ENCODE assay signal across 10 cellular contexts in genomic region chr20:25360631-25361286, GRCh38. TPM values are rescaled to one million over a fixed set of nuclear protein-coding genes. Genes with fewer than 3 reads are reported as not detected.
DNase-seq lines count a peak whose midpoint lies in the region; ATAC-seq, FAIRE-seq and TF ChIP-seq lines count a peak whose summit lies in the region.
"Had no signal": no experiment of that assay in that cellular context is flagged by ENCODE, and none has a peak within 500 bp of the region (broad histone marks: within the 10 kb centered on the region; RNA-seq: fewer than 3 reads in every experiment).

No MANE protein-coding gene starts in this region.

- FAIRE-seq in astrocyte (lab: Jason Lieb, UNC): no peak

- no peaks in the 10 kb centered on the region for H3K36me3 ChIP-seq in astrocyte (ENCODE audit: insufficient read depth, low read length)
- H3K36me3 ChIP-seq in naive thymus-derived CD4-positive, alpha-beta T cell (ENCODE audit: control insufficient read depth in 2 of 3, insufficient read depth in 3 of 3, low read length in 3 of 3): no peaks in the 10 kb centered on the region
- H3K36me3 ChIP-seq: heart right ventricle had no signal

- H3K27me3 Mint-ChIP-seq in astrocyte (ENCODE audit: low read depth, unreplicated experiment): no peaks in the 10 kb centered on the region
- no peaks in the 10 kb centered on the region for H3K27me3 Mint-ChIP-seq in naive thymus-derived CD4-positive, alpha-beta T cell

- peak overlapping the region; percentile 3 for H3K4me3 ChIP-seq in astrocyte (ENCODE audit: insufficient read depth, low read depth, low read length)
- no peak overlapping the region for H3K4me3 ChIP-seq in naive thymus-derived CD4-positive, alpha-beta T cell (ENCODE audit: low read length)

- intact Hi-C loops in naive thymus-derived CD4-positive, alpha-beta T cell (cut with micrococcal nuclease): no loop called here

- H3K27ac Mint-ChIP-seq in astrocyte (ENCODE audit: unreplicated experiment): peak overlapping the region; percentile 99
- peak overlapping the region in 1 of 9 donors; percentile 38 for H3K27ac Mint-ChIP-seq in naive thymus-derived CD4-positive, alpha-beta T cell

- no peaks in the 10 kb centered on the region for H3K27me3 ChIP-seq in astrocyte (ENCODE audit: insufficient read depth, low read length)
- no peaks in the 10 kb centered on the region for H3K27me3 ChIP-seq in naive thymus-derived CD4-positive, alpha-beta T cell (ENCODE audit: control insufficient read depth in 2 of 2, insufficient read depth in 2 of 2, low read length in 2 of 2)
- H3K27me3 ChIP-seq: heart right ventricle had no signal

- H3K36me3 Mint-ChIP-seq in astrocyte (ENCODE audit: low read depth, unreplicated experiment): peaks cover 8% of the 10 kb centered on the region
- peaks cover 0 to 16% (median 9%) of the 10 kb centered on the region in 5 donors for H3K36me3 Mint-ChIP-seq in naive thymus-derived CD4-positive, alpha-beta T cell

- peak overlapping the region; percentile 74 for H3K27ac ChIP-seq in astrocyte (ENCODE audit: low read depth, low read length)
- H3K27ac ChIP-seq in naive thymus-derived CD4-positive, alpha-beta T cell (ENCODE audit: low read depth, low read length): no peak overlapping the region

- H3K9me3 ChIP-seq in astrocyte (ENCODE audit: insufficient read depth, low read depth, low read length): no peaks in the 10 kb centered on the region
- H3K9me3 ChIP-seq in naive thymus-derived CD4-positive, alpha-beta T cell (ENCODE audit: control insufficient read depth in 2 of 3, low read length in 3 of 3): no peaks in the 10 kb centered on the region
- H3K9me3 ChIP-seq: heart right ventricle had no signal

- peak overlapping the region; percentile 65 for H3K9ac ChIP-seq in astrocyte (ENCODE audit: low read length)

- POLR2A ChIA-PET in naive thymus-derived CD4-positive, alpha-beta T cell (lab: Charles Lee): no interaction called here

- H3K4me1 ChIP-seq in astrocyte (ENCODE audit: insufficient read depth, low read length): peaks cover 18% of the 10 kb centered on the region
- H3K4me1 ChIP-seq in naive thymus-derived CD4-positive, alpha-beta T cell (ENCODE audit: control insufficient read depth in 2 of 2, insufficient read depth in 2 of 2, low read length in 2 of 2): no peaks in the 10 kb centered on the region

- peak; percentile 70 for ATAC-seq in naive thymus-derived CD4-positive, alpha-beta T cell
- no peak for ATAC-seq in GM18858 (IDR thresholded peaks at IDR 0.05; ENCODE audit: unreplicated experiment)

- peak overlapping the region; percentile 50 for H2AFZ ChIP-seq in astrocyte (ENCODE audit: low read depth, low read length)

- H3K4me3 Mint-ChIP-seq in astrocyte (ENCODE audit: unreplicated experiment): peak overlapping the region; percentile 54
- no peak overlapping the region for H3K4me3 Mint-ChIP-seq in naive thymus-derived CD4-positive, alpha-beta T cell

- H4K20me1 ChIP-seq in astrocyte (ENCODE audit: insufficient read depth, low read length): peaks cover 14% of the 10 kb centered on the region

- H3K4me2 ChIP-seq in astrocyte (ENCODE audit: low read length): peak overlapping the region; percentile 58

- CTCF ChIA-PET in naive thymus-derived CD4-positive, alpha-beta T cell (lab: Charles Lee): no interaction called here

- peaks cover 28% of the 10 kb centered on the region for H3K4me1 Mint-ChIP-seq in astrocyte (ENCODE audit: low read depth, unreplicated experiment)
- H3K4me1 Mint-ChIP-seq in naive thymus-derived CD4-positive, alpha-beta T cell: peaks cover 10 to 38% (median 28%) of the 10 kb centered on the region in 7 donors

- peak; percentile 56 for DNase-seq in EH (ENCODE audit: low read depth)
- peak; percentile 12 for DNase-seq in HS-27A (ENCODE audit: low read depth)
- peak; percentile 83 for DNase-seq in astrocyte (ENCODE audit: low read depth)
- DNase-seq in naive thymus-derived CD4-positive, alpha-beta T cell: no peak
- no peak for DNase-seq in hypothalamus (lab: John Stamatoyannopoulos, UW)
- no peak for DNase-seq in putamen (ENCODE audit: low spot score)
- no peak for DNase-seq in NCI-H524 (lab: John Stamatoyannopoulos, UW)
- DNase-seq: heart right ventricle, NCI-H1092 had no signal

- H3K9me3 Mint-ChIP-seq in astrocyte (ENCODE audit: unreplicated experiment): no peaks in the 10 kb centered on the region
- H3K9me3 Mint-ChIP-seq in naive thymus-derived CD4-positive, alpha-beta T cell: peaks cover 0 to 5% (median 0%) of the 10 kb centered on the region in 11 donors

- H3K79me2 ChIP-seq in astrocyte (ENCODE audit: insufficient read depth, low read length): peaks cover 72% of the 10 kb centered on the region

- no peak for TF ChIP-seq CTCF in astrocyte (IDR thresholded peaks at IDR 0.05; ENCODE audit: insufficient read depth, low read depth, low read length)

RNA-seq across cellular contexts. Expression of gene ABHD12, which starts 29.9 kb away (rescaled TPM):
- 88.3 and 98.1 TPM in 2 replicates for total RNA-seq in astrocyte
- 10 to 100 TPM; 16.5 to 27.6 (median 22.5) TPM for total RNA-seq in naive thymus-derived CD4-positive, alpha-beta T cell
- 10 to 100 TPM; 24.4 to 29.7 TPM for polyA plus RNA-seq in naive thymus-derived CD4-positive, alpha-beta T cell

RNA-seq across cellular contexts. Expression of gene GINS1, which starts 46.7 kb away (rescaled TPM):
- total RNA-seq in astrocyte: 5.0 and 6.6 TPM in 2 replicates
- 10 to 100 TPM in 1 of 5 experiments, under 1 TPM in 4; 0.44 to 24.9 (median 0.81) TPM for total RNA-seq in naive thymus-derived CD4-positive, alpha-beta T cell
- 1 to 10 TPM in 1 of 2 donors, under 1 TPM in 1; 0.93 to 1.1 TPM for polyA plus RNA-seq in naive thymus-derived CD4-positive, alpha-beta T cell

Comparison
In these comparisons a context has a peak if more than half of its experiments do, and no peak if none do; other contexts are left out.
1. DNase-seq: peak in EH (single experiment), HS-27A (single experiment) and astrocyte (single experiment); none in naive thymus-derived CD4-positive, alpha-beta T cell (0 of 9), hypothalamus (0 of 51), putamen (single experiment) and NCI-H524 (0 of 2).